In the genomic region with DNA sequence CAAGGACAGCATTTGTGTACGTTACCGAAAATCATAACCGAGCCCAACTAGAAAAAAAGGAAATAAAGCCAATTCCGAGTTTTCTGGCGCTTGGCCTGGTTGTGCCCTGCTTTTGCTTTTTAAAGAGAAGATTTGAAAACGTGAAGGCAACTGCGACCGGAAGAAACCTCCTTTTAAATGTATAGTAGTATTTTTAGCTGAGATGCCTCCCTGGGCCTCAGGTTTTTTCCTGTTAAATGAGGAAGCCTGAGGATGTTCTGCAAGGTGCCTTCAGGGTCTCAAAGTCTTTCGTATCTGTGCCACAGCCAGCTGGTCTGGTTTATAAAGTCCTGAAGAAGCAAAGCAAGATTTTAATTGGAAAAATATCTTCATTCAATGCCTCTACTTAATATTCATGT, we compare ENCODE assay signal across 9 cellular contexts. TPM values are rescaled to one million over a fixed set of nuclear protein-coding genes. Genes with fewer than 3 reads are reported as not detected.
A peak's percentile ranks its signal among the peaks of the same experiment; 100 is the strongest.
DNase-seq lines count a peak whose midpoint lies in the region; ATAC-seq and TF ChIP-seq lines count a peak whose summit lies in the region.
"Had no signal": no experiment of that assay in that cellular context is flagged by ENCODE, and none has a peak within 500 bp of the region (broad histone marks: within the 10 kb centered on the region; RNA-seq: fewer than 3 reads in every experiment).

No MANE protein-coding gene starts in this region.

- POLR2A ChIA-PET in CD8-positive, alpha-beta T cell (lab: Charles Lee), result interaction anchor here (0.7 to 2.3 kb wide), 9 partner anchors 9 to 517 kb away, joined by 3 to 18 read pairs (median 4); a partner anchor contains a TSS

- H3K27me3 ChIP-seq in CD8-positive, alpha-beta T cell (ENCODE audit: insufficient read depth, low read length), result no peaks in the 10 kb centered on the region
- H3K27me3 ChIP-seq in HL-60 (ENCODE audit: insufficient read depth, poor library complexity, severe bottlenecking) (no peaks in the 10 kb centered on the region), lower lobe of right lung (ENCODE audit: low read depth) (no peaks in the 10 kb centered on the region), aorta (ENCODE audit: control insufficient read depth in 1 of 2, insufficient read depth in 2 of 2, low read length in 1 of 2) (no peaks in the 10 kb centered on the region)

- intact Hi-C loops in CD8-positive, alpha-beta T cell (cut with DNase I, micrococcal nuclease), result loop anchor here (1.0 to 10.0 kb wide), 11 partner anchors 14 to 1712 kb away; a partner anchor contains a TSS
- intact Hi-C loops in lower lobe of right lung (cut with DNase I) (no loop called here), aorta (cut with DNase I) (loop anchor here in 1 of 2 donors (10.0 kb wide), 1 partner anchor 308 kb away; a partner anchor contains a TSS)

- CTCF ChIA-PET in CD8-positive, alpha-beta T cell (lab: Charles Lee), result interaction anchor here (1.1 to 1.4 kb wide), 7 partner anchors 10 to 111 kb away, joined by 3 to 5 read pairs (median 4); no protein-coding TSS in a partner anchor

- no peaks in the 10 kb centered on the region for H3K9me3 Mint-ChIP-seq in CD8-positive, alpha-beta T cell

- peaks cover 5% of the 10 kb centered on the region for H3K36me3 Mint-ChIP-seq in CD8-positive, alpha-beta T cell

- peak overlapping the region; percentile 97 for H3K27ac Mint-ChIP-seq in CD8-positive, alpha-beta T cell

- peaks cover 47% of the 10 kb centered on the region for H3K4me1 Mint-ChIP-seq in CD8-positive, alpha-beta T cell (ENCODE audit: low read depth)

- H3K4me1 ChIP-seq in CD8-positive, alpha-beta T cell (ENCODE audit: insufficient read depth, low read length), result peaks cover 16% of the 10 kb centered on the region
- H3K4me1 ChIP-seq in lower lobe of right lung, result peaks cover 32% of the 10 kb centered on the region
- peaks cover 0 to 2% of the 10 kb centered on the region in 2 donors for H3K4me1 ChIP-seq in aorta (ENCODE audit: control insufficient read depth in 1 of 2, insufficient read depth in 2 of 2, low read length in 2 of 2)

- H3K36me3 ChIP-seq in CD8-positive, alpha-beta T cell (ENCODE audit: insufficient read depth, low read length), result no peaks in the 10 kb centered on the region
- H3K36me3 ChIP-seq in lower lobe of right lung (no peaks in the 10 kb centered on the region), aorta (ENCODE audit: control insufficient read depth in 1 of 2, insufficient read depth in 2 of 2, low read length in 1 of 2) (no peaks in the 10 kb centered on the region)

- peak overlapping the region; percentile 99 for H3K4me3 Mint-ChIP-seq in CD8-positive, alpha-beta T cell

- DNase-seq in CD8-positive, alpha-beta T cell, result no peak
- peak in 1 of 2 experiments; percentile 38 for DNase-seq in HL-60 (ENCODE audit: low read depth in 1 of 2, low spot score in 1 of 2)
- no peak for DNase-seq in astrocyte of the cerebellum (ENCODE audit: low read depth)
- no peak for DNase-seq in lower lobe of right lung
- DNase-seq in aorta, result no peak
- no peak for DNase-seq in COR-L47 (lab: John Stamatoyannopoulos, UW)
- DNase-seq in NCI-H1436 (lab: John Stamatoyannopoulos, UW), result no peak

- WGBS in aorta, 2 donors, result 0 to 1% methylated on average over 9 of the region's 9 CpGs

- H3K9me3 ChIP-seq in CD8-positive, alpha-beta T cell (ENCODE audit: low read length), result no peaks in the 10 kb centered on the region
- H3K9me3 ChIP-seq in lower lobe of right lung (no peaks in the 10 kb centered on the region), aorta (ENCODE audit: control insufficient read depth, low read length) (no peaks in the 10 kb centered on the region)

- no peak for TF ChIP-seq CTCF in CD8-positive, alpha-beta T cell (IDR thresholded peaks at IDR 0.05)
- TF ChIP-seq CTCF in HL-60 (IDR thresholded peaks at IDR 0.05; ENCODE audit: insufficient read depth, low read length), result no peak
- no peak for TF ChIP-seq CTCF in astrocyte of the cerebellum (IDR thresholded peaks at IDR 0.05; ENCODE audit: low read depth, low read length, missing control alignments)
- no peak for TF ChIP-seq CTCF in lower lobe of right lung (IDR thresholded peaks at IDR 0.05)

- H3K27me3 Mint-ChIP-seq in CD8-positive, alpha-beta T cell (ENCODE audit: low read depth), result no peaks in the 10 kb centered on the region

- in situ Hi-C loops in astrocyte of the cerebellum (cut with HindIII; ENCODE audit: low sequenced_read_pairs), result no loop called here

- ATAC-seq in CD8-positive, alpha-beta T cell, result peak; percentile 30
- peak; percentile 20 for ATAC-seq in GM21360 (IDR thresholded peaks at IDR 0.05; ENCODE audit: unreplicated experiment)
- no peak for ATAC-seq in lower lobe of right lung
- no peak for ATAC-seq in aorta (ENCODE audit: low FRiP score)

- H3K4me3 ChIP-seq in CD8-positive, alpha-beta T cell (ENCODE audit: low read depth, low read length), result peak overlapping the region; percentile 91
- peak overlapping the region; percentile 91 for H3K4me3 ChIP-seq in HL-60 (replicated peaks; ENCODE audit: insufficient read depth, low read length)
- H3K4me3 ChIP-seq in astrocyte of the cerebellum (ENCODE audit: low read depth, low read length), result peak overlapping the region; percentile 89
- peak overlapping the region; percentile 76 for H3K4me3 ChIP-seq in lower lobe of right lung
- peak overlapping the region; percentile 81 to 90 for H3K4me3 ChIP-seq in aorta (ENCODE audit: low read length in 2 of 2)

- H3K27ac ChIP-seq in CD8-positive, alpha-beta T cell (ENCODE audit: low read depth, low read length), result peak overlapping the region; percentile 85
- peak overlapping the region; percentile 72 for H3K27ac ChIP-seq in HL-60 (replicated peaks)
- H3K27ac ChIP-seq in lower lobe of right lung, result peak overlapping the region; percentile 83
- H3K27ac ChIP-seq in aorta (ENCODE audit: low read depth in 1 of 2, low read length in 2 of 2), result no peak overlapping the region

RNA-seq across cellular contexts. Expression of a gene that starts 0.4 kb away (rescaled TPM):
- total RNA-seq in CD8-positive, alpha-beta T cell, result 10 to 100 TPM; 49.3 to 49.6 TPM
- total RNA-seq in lower lobe of right lung, result 46.6 TPM
- 10 to 100 TPM; 39.4 to 73.4 TPM for total RNA-seq in aorta
- polyA plus RNA-seq in aorta, result 10 to 100 TPM in 1 of 2 donors, 1 to 10 TPM in 1; 2.9 to 18.9 TPM

RNA-seq across cellular contexts. Expression of a gene that starts 27.5 kb away (rescaled TPM):
- total RNA-seq in CD8-positive, alpha-beta T cell, result not detected
- total RNA-seq in lower lobe of right lung (0.62 TPM), aorta (under 1 TPM in 1 of 2 donors, not detected in 1; 0.36 TPM)
- under 1 TPM; 0.10 to 0.13 TPM for polyA plus RNA-seq in aorta
- total RNA-seq: T-helper 2 cell treated with Interferon-gamma antibody and Interleukin-4, amounts not matched to agents 100 ng/mL and 5 ng/mL, for 36 hours had no signal

Comparison
In these comparisons a context has a peak if more than half of its experiments do, and no peak if none do; other contexts are left out.
1. ATAC-seq: peak in CD8-positive, alpha-beta T cell (single experiment) and GM21360 (single experiment); none in lower lobe of right lung (0 of 2) and aorta (single experiment).
2. H3K27ac ChIP-seq: peak in CD8-positive, alpha-beta T cell (single experiment), HL-60 (single experiment) and lower lobe of right lung (single experiment); none in aorta (0 of 2).
3. Peak in every context shown above with its lines, with median percentiles within 50 percentile points of each other: H3K4me3 ChIP-seq.